34 cellular contexts compared by ENCODE assay signal in genomic region chr5:111153483-111153882, GRCh38.
"Had no signal": no experiment of that assay in that cellular context is flagged by ENCODE, and none has a peak within 500 bp of the region (broad histone marks: within the 10 kb centered on the region; RNA-seq: fewer than 3 reads in every experiment).

No MANE protein-coding gene starts in this region.

- H3K4me1 ChIP-seq: body of pancreas, breast epithelium had no signal

- H3K4me3 ChIP-seq: adrenal gland, body of pancreas, breast epithelium had no signal

- H3K36me3 ChIP-seq: adrenal gland, brain microvascular endothelial cell, breast epithelium had no signal

- FAIRE-seq: astrocyte, TTC549 had no signal

- ATAC-seq: activated CD8-positive, alpha-beta T cell treated with anti-CD3 and anti-CD28 coated beads for 36 hours; activated naive CD4-positive, alpha-beta T cell treated with anti-CD3 and anti-CD28 coated beads, Interleukin-2, amount 50 U/mL, for 72 hours; activated T-cell treated with anti-CD3 and anti-CD28 coated beads, Interleukin-2, amount 50 U/mL, for 4 hours; activated T-cell treated with anti-CD3 and anti-CD28 coated beads, Interleukin-2, amount 50 U/mL, for 72 hours; activated T-helper 17 cell treated with anti-CD3 and anti-CD28 coated beads, Interleukin-2, amount 50 U/mL, for 72 hours; body of pancreas had no signal

- DNase-seq: activated B cell treated with CpG ODN at 0.5 μM for 24 hours; activated CD4-positive, alpha-beta memory T cell treated with anti-CD3 and anti-CD28 coated beads for 36 hours; activated CD4-positive, alpha-beta T cell treated with anti-CD3 and anti-CD28 coated beads for 4 hours; activated CD4-positive, alpha-beta T cell treated with anti-CD3 and anti-CD28 coated beads, Interleukin-2, amount 10 ng/mL, durations not matched to agents 24 days and 14 days; activated CD4-positive, alpha-beta T cell treated with anti-CD3 and anti-CD28 coated beads, Interleukin-2, amount 50 U/mL, for 1 hour; activated CD4-positive, alpha-beta T cell treated with anti-CD3 and anti-CD28 coated beads, Interleukin-2, amount 50 U/mL, for 4 hours; activated CD4-positive, CD25-positive, alpha-beta regulatory T cell treated with anti-CD3 and anti-CD28 coated beads, Interleukin-2, amount 50 U/mL, for 72 hours; activated CD8-positive, alpha-beta memory T cell treated with anti-CD3 and anti-CD28 coated beads, Interleukin-2, amount 50 U/mL, for 4 hours; activated CD8-positive, alpha-beta T cell treated with anti-CD3 and anti-CD28 coated beads for 36 hours; activated effector memory CD4-positive, alpha-beta T cell treated with anti-CD3 and anti-CD28 coated beads, Interleukin-2, amount 50 U/mL, for 16 hours; activated gamma-delta T cell treated with Interleukin-2 at 50 U/mL for 16 hours; activated naive CD4-positive, alpha-beta T cell; activated naive CD4-positive, alpha-beta T cell treated with anti-CD3 and anti-CD28 coated beads for 36 hours; activated naive CD4-positive, alpha-beta T cell treated with anti-CD3 and anti-CD28 coated beads, Interleukin-2, amount 50 U/mL, for 16 hours; activated naive CD8-positive, alpha-beta T cell treated with anti-CD3 and anti-CD28 coated beads for 36 hours; activated T-cell treated with anti-CD3 and anti-CD28 coated beads for 4 hours; activated T-cell treated with anti-CD3 and anti-CD28 coated beads, Interleukin-2, amount 50 U/mL, for 1 hour; activated T-cell treated with anti-CD3 and anti-CD28 coated beads, Interleukin-2, amount 50 U/mL, for 4 hours; activated T-cell treated with anti-CD3 and anti-CD28 coated beads, Interleukin-2, amount 50 U/mL, for 72 hours; adrenal gland; amniotic stem cell; aorta; body of pancreas; brain microvascular endothelial cell; central memory CD4-positive, alpha-beta T cell; cerebellar nuclear complex; T-helper 2 cell; T-helper 9 cell had no signal

- H3K9me3 ChIP-seq: adrenal gland, body of pancreas, breast epithelium had no signal

- H3K27ac ChIP-seq: adrenal gland, body of pancreas, brain microvascular endothelial cell, breast epithelium, VCaP had no signal
